ENCODE assay signal across 8 cellular contexts in the genomic region with DNA sequence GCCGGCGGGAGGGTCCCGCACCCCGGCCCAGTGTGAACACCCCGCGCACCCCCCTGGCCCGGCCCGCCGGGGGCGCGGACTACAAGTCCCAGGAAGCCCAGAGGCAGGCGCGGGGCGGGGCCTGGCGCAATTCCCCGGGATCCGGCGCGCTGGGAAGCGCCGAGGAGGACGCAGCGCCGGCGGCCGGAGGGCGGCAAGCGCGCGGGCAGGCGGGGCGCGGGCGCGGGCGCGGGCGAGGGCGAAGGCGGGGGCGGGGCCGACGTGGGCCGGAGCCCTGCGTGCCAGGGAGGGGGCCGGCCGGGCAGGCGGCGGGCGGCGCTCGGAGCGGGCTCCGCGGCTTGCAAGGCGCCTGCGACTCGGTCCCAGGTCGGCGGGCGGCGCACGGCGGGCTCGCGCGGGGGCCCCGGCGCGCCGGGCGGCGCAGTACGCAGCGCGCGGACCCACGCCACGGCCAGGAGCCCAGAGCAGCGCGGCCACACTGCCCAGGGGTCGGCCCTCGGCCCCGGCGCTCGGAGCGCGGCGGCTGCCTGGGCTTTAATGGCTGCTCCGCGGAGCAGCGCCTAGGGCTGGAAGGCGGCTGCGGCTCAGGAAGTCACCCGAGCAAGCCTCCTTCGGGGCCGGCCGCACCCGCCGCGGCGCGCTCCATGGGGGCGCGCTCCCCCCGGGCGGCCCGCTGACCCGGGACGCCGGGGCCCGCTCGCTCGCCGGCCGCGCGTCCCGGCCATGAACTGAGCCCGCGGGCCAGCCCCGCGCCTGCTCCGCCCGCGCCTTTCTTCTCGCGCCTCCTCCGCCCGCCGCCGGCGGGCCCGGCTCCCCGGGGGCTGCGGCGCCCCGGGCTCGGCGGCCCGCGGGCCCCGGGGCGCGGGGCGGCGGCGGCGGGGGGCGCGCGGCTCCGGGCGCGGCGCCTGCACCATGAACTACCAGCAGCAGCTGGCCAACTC. TPM values are rescaled to one million over a fixed set of nuclear protein-coding genes. Genes with fewer than 3 reads are reported as not detected.
DNase-seq lines count a peak whose midpoint lies in the region; ATAC-seq and TF ChIP-seq lines count a peak whose summit lies in the region.

A gene (plus strand): TSS at position 269 of the 941 bp plus-strand sequence.

- H3K4me2 ChIP-seq in mammary epithelial cell (ENCODE audit: insufficient read depth, low read depth, low read length) = peak within 1 kb of the TSS; percentile 90

- ATAC-seq in HG03457 (IDR thresholded peaks at IDR 0.05; ENCODE audit: unreplicated experiment) = no peak

- CTCF ChIA-PET in mammary epithelial cell (lab: Charles Lee; ENCODE audit: low non-redundant PET) = interaction anchor here (1.0 kb wide), 1 partner anchor 323 kb away, joined by 6 read pairs; no protein-coding TSS in a partner anchor

- peak within 1 kb of the TSS; percentile 46 to 91 (median 76) for H3K27ac ChIP-seq in Peyer's patch
- H3K27ac ChIP-seq in mammary epithelial cell (ENCODE audit: insufficient read depth, low read depth, low read length) = peak within 1 kb of the TSS; percentile 46

- no peaks in the 10 kb centered on the region for H4K20me1 ChIP-seq in mammary epithelial cell (ENCODE audit: insufficient read depth, low read length)

- H3K36me3 Mint-ChIP-seq in T-helper 1 cell treated with Interleukin-12 subunit alpha and Interleukin-12 subunit beta and Interleukin-4 antibody, amounts not matched to agents 30 μg/mL and 1 μg/mL, for 36 hours (ENCODE audit: low read depth) = no peaks in the 10 kb centered on the region

- H3K4me3 Mint-ChIP-seq in T-helper 1 cell treated with Interleukin-12 subunit alpha and Interleukin-12 subunit beta and Interleukin-4 antibody, amounts not matched to agents 30 μg/mL and 1 μg/mL, for 36 hours = peak within 1 kb of the TSS; percentile 85

- H3K4me3 ChIP-seq in Peyer's patch (peak within 1 kb of the TSS; percentile 40 to 94 (median 60)), mammary epithelial cell (replicated peaks in 1 of 3; ENCODE audit: insufficient read depth in 1 of 3, low read depth in 2 of 3, low read length in 3 of 3) (peak within 1 kb of the TSS; percentile 62 to 80 (median 67)), iPS-15b (ENCODE audit: low read depth, low read length) (peak within 1 kb of the TSS; percentile 80)

- BruUV-seq in mammary epithelial cell (replicated peaks; lab: Mats Ljungman, UMichigan) = no TSS peak

- WGBS in mammary epithelial cell (ENCODE audit: low coverage, missing lambda C conversion rate) = 3% methylated on average over 7 of the region's 156 CpGs

- H2AFZ ChIP-seq in mammary epithelial cell (ENCODE audit: low read depth, low read length) = peak within 1 kb of the TSS; percentile 93

- H3K36me3 ChIP-seq in Peyer's patch = no peaks in the 10 kb centered on the region
- H3K36me3 ChIP-seq in mammary epithelial cell (ENCODE audit: insufficient read depth, low read length) = no peaks in the 10 kb centered on the region
- no peaks in the 10 kb centered on the region for H3K36me3 ChIP-seq in iPS-15b (ENCODE audit: control insufficient read depth, insufficient read depth, low read length)

- H3K79me2 ChIP-seq in mammary epithelial cell (ENCODE audit: insufficient read depth, low read length) = peaks cover 45% of the 10 kb centered on the region

- H3K9me3 ChIP-seq in Peyer's patch (no peaks in the 10 kb centered on the region), mammary epithelial cell (replicated peaks; ENCODE audit: insufficient read depth, low read length) (no peaks in the 10 kb centered on the region), iPS-15b (ENCODE audit: control insufficient read depth, insufficient read depth, low read length) (no peaks in the 10 kb centered on the region)

- no peak for DNase-seq in T-helper 1 cell
- DNase-seq in HT-29 (ENCODE audit: low spot score) = peak; percentile 87
- peak; percentile 24 to 95 (median 90) for DNase-seq in Peyer's patch
- DNase-seq in mammary epithelial cell = peak; percentile 76
- DNase-seq in renal cortical epithelial cell (ENCODE audit: low read depth) = peak; percentile 54

- TF ChIP-seq CTCF in Peyer's patch (IDR thresholded peaks at IDR 0.05) (no peak), mammary epithelial cell (conservative IDR thresholded peaks at IDR 0.05 in 1 of 2, IDR thresholded peaks at IDR 0.05 in 1 of 2; ENCODE audit: extremely low read depth in 1 of 2, insufficient read depth in 1 of 2, low read depth in 1 of 2, low read length in 2 of 2) (no peak)

- H3K4me1 ChIP-seq in Peyer's patch (peaks cover 0 to 29% (median 2%) of the 10 kb centered on the region in 4 donors), mammary epithelial cell (ENCODE audit: insufficient read depth, low read length) (peaks cover 14% of the 10 kb centered on the region), iPS-15b (ENCODE audit: control insufficient read depth, insufficient read depth, low read length) (peaks cover 5% of the 10 kb centered on the region)

- intact Hi-C loops in mammary epithelial cell (cut with micrococcal nuclease) = loop anchor here (2.0 to 10.0 kb wide), 3 partner anchors 99 to 357 kb away; no protein-coding TSS in a partner anchor

- peak in 1 of 2 donors; percentile 61 for TF ChIP-seq POLR2A in Peyer's patch (IDR thresholded peaks at IDR 0.05)

- peak within 1 kb of the TSS; percentile 45 for H3K27ac Mint-ChIP-seq in T-helper 1 cell treated with Interleukin-12 subunit alpha and Interleukin-12 subunit beta and Interleukin-4 antibody, amounts not matched to agents 30 μg/mL and 1 μg/mL, for 36 hours

- no peaks in the 10 kb centered on the region for H3K9me3 Mint-ChIP-seq in T-helper 1 cell treated with Interleukin-12 subunit alpha and Interleukin-12 subunit beta and Interleukin-4 antibody, amounts not matched to agents 30 μg/mL and 1 μg/mL, for 36 hours

- in situ Hi-C loops in mammary epithelial cell (cut with MboI; ENCODE audit: low sequenced_read_pairs in 2 of 2) = no loop called here

- H3K9ac ChIP-seq in mammary epithelial cell (ENCODE audit: insufficient read depth, low read length) = no peak within 1 kb of the TSS
- H3K9ac ChIP-seq in iPS-15b (ENCODE audit: low read depth, low read length) = no peak within 1 kb of the TSS

- no peaks in the 10 kb centered on the region for H3K27me3 ChIP-seq in Peyer's patch
- no peaks in the 10 kb centered on the region for H3K27me3 ChIP-seq in mammary epithelial cell (ENCODE audit: insufficient read depth, low read length)
- H3K27me3 ChIP-seq in iPS-15b (ENCODE audit: control insufficient read depth, insufficient read depth, low read length) = peaks cover 19% of the 10 kb centered on the region

- peaks cover 62% of the 10 kb centered on the region for H3K27me3 Mint-ChIP-seq in T-helper 1 cell treated with Interleukin-12 subunit alpha and Interleukin-12 subunit beta and Interleukin-4 antibody, amounts not matched to agents 30 μg/mL and 1 μg/mL, for 36 hours (ENCODE audit: low read depth)

- peaks cover 5% of the 10 kb centered on the region for H3K4me1 Mint-ChIP-seq in T-helper 1 cell treated with Interleukin-12 subunit alpha and Interleukin-12 subunit beta and Interleukin-4 antibody, amounts not matched to agents 30 μg/mL and 1 μg/mL, for 36 hours (ENCODE audit: low read depth)

- dilution Hi-C loops in mammary epithelial cell (cut with HindIII; ENCODE audit: low sequenced_read_pairs) = no loop called here

RNA-seq across cellular contexts. Expression of the gene that starts here (rescaled TPM):
- 31.1 and 44.8 TPM in 2 replicates for total RNA-seq in HT-29 (2014; rRNA removed; shearing (Covaris generic))
- total RNA-seq in Peyer's patch (10 to 100 TPM; 55.7 to 79.1 (median 66.9) TPM), mammary epithelial cell (10 to 100 TPM; 11.2 to 28.9 TPM), renal cortical epithelial cell (10.2 and 17.6 TPM in 2 replicates)
- polyA plus RNA-seq in mammary epithelial cell = 21.7 TPM
- polyA minus RNA-seq in mammary epithelial cell = 58.1 TPM

Comparison
In these comparisons a context has a peak if more than half of its experiments do, and no peak if none do; other contexts are left out.
1. DNase-seq: peak in HT-29 (single experiment), Peyer's patch (3 of 3), mammary epithelial cell (single experiment) and renal cortical epithelial cell (single experiment); none in T-helper 1 cell (0 of 5).
2. Peak in every context shown above with its lines, with median percentiles within 50 percentile points of each other: H3K4me3 ChIP-seq.